Comparison of ENCODE assay signal across 39 cellular contexts in the genomic region with DNA sequence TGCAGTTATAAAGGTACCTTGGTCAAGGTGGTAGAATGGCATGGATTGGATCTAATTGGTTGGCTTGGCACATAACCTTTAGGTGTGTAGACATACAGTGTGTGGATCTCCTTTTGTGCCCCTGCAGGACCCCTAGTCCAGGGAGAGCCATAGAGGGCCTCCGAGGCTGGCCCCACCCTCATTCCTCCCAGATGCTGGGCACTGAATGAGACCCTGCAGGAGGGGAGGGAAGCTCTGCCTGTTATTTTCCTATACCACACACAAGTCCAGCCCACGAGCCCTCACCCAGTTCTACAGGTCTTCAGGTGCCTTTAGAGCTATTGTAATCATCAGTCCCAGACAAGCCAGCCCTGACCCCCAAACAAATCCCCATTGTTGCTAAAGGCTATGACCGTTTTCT. TPM values are rescaled to one million over a fixed set of nuclear protein-coding genes. Genes with fewer than 3 reads are reported as not detected.
"Had no signal": no experiment of that assay in that cellular context is flagged by ENCODE, and none has a peak within 500 bp of the region (broad histone marks: within the 10 kb centered on the region; RNA-seq: fewer than 3 reads in every experiment).

No MANE protein-coding gene starts in this region.

- H3K27me3 ChIP-seq: ascending aorta had no signal

- H3K4me3 Mint-ChIP-seq: activated B cell treated with CpG ODN at 0.5 μM for 24 hours; activated CD4-positive, alpha-beta memory T cell treated with anti-CD3 and anti-CD28 coated beads for 36 hours; activated CD4-positive, alpha-beta T cell treated with anti-CD3 and anti-CD28 coated beads, Interleukin-2, amount 10 ng/mL, durations not matched to agents 24 days and 14 days; activated CD8-positive, alpha-beta T cell treated with anti-CD3 and anti-CD28 coated beads for 36 hours; activated naive CD4-positive, alpha-beta T cell treated with anti-CD3 and anti-CD28 coated beads, Interleukin-2, amount 10 ng/mL, durations not matched to agents 7 days and 5 days; activated naive CD4-positive, alpha-beta T cell treated with anti-CD3 and anti-CD28 coated beads, Interleukin-2, amount 50 U/mL, for 24 hours; activated naive CD8-positive, alpha-beta T cell; activated naive CD8-positive, alpha-beta T cell treated with anti-CD3 and anti-CD28 coated beads, Interleukin-2, amount 10 ng/mL, durations not matched to agents 7 days and 5 days; activated naive CD8-positive, alpha-beta T cell treated with anti-CD3 and anti-CD28 coated beads, Interleukin-2, amount 50 U/mL, for 24 hours; activated T-cell treated with anti-CD3 and anti-CD28 coated beads, Interleukin-2, amount 50 U/mL, for 4 hours; activated T-cell treated with anti-CD3 and anti-CD28 coated beads, Interleukin-2, amount 50 U/mL, for 72 hours; activated T-helper 1 cell treated with anti-CD3 and anti-CD28 coated beads, Interleukin-12 subunit alpha, Interleukin-12 subunit beta, Interleukin-2, Interleukin-4 antibody, amounts not matched to agents 30 ng/mL and 10 ng/mL and 1 ng/mL, durations not matched to agents 14 hours and 24 hours and 36 hours; activated T-helper 17 cell treated with anti-CD3 and anti-CD28 coated beads, Interleukin-2, amount 50 U/mL, for 72 hours; brain; central memory CD8-positive, alpha-beta T cell; T-helper 1 cell treated with Interleukin-12 subunit alpha and Interleukin-12 subunit beta and Interleukin-4 antibody, amounts not matched to agents 30 μg/mL and 1 μg/mL, for 36 hours; T-helper 2 cell treated with Interferon-gamma antibody and Interleukin-4, amounts not matched to agents 5 μg/mL and 100 μg/mL, for 36 hours had no signal

- H3K27ac Mint-ChIP-seq: activated B cell treated with CpG ODN at 0.5 μM for 24 hours; activated CD4-positive, alpha-beta memory T cell treated with anti-CD3 and anti-CD28 coated beads for 36 hours; activated CD4-positive, alpha-beta T cell treated with anti-CD3 and anti-CD28 coated beads, Interleukin-2, amount 10 ng/mL, durations not matched to agents 24 days and 14 days; activated CD8-positive, alpha-beta T cell treated with anti-CD3 and anti-CD28 coated beads for 36 hours; activated naive CD4-positive, alpha-beta T cell treated with anti-CD3 and anti-CD28 coated beads, Interleukin-2, amount 10 ng/mL, durations not matched to agents 7 days and 5 days; activated naive CD4-positive, alpha-beta T cell treated with anti-CD3 and anti-CD28 coated beads, Interleukin-2, amount 50 U/mL, for 24 hours; activated naive CD8-positive, alpha-beta T cell; activated naive CD8-positive, alpha-beta T cell treated with anti-CD3 and anti-CD28 coated beads, Interleukin-2, amount 10 ng/mL, durations not matched to agents 7 days and 5 days; activated naive CD8-positive, alpha-beta T cell treated with anti-CD3 and anti-CD28 coated beads, Interleukin-2, amount 50 U/mL, for 24 hours; activated T-cell treated with anti-CD3 and anti-CD28 coated beads, Interleukin-2, amount 50 U/mL, for 72 hours; activated T-helper 1 cell treated with anti-CD3 and anti-CD28 coated beads, Interleukin-12 subunit alpha, Interleukin-12 subunit beta, Interleukin-2, Interleukin-4 antibody, amounts not matched to agents 30 ng/mL and 10 ng/mL and 1 ng/mL, durations not matched to agents 14 hours and 24 hours and 36 hours; activated T-helper 17 cell treated with anti-CD3 and anti-CD28 coated beads, Interleukin-2, amount 50 U/mL, for 72 hours; T-helper 1 cell treated with Interleukin-12 subunit alpha and Interleukin-12 subunit beta and Interleukin-4 antibody, amounts not matched to agents 30 μg/mL and 1 μg/mL, for 36 hours; T-helper 2 cell treated with Interferon-gamma antibody and Interleukin-4, amounts not matched to agents 5 μg/mL and 100 μg/mL, for 36 hours had no signal

- H3K9me3 ChIP-seq: ascending aorta had no signal

- DNase-seq: activated B cell treated with CpG ODN at 0.5 μM for 24 hours; activated CD4-positive, alpha-beta memory T cell treated with anti-CD3 and anti-CD28 coated beads for 36 hours; activated CD4-positive, alpha-beta T cell treated with anti-CD3 and anti-CD28 coated beads for 4 hours; activated CD4-positive, alpha-beta T cell treated with anti-CD3 and anti-CD28 coated beads, Interleukin-2, amount 10 ng/mL, durations not matched to agents 24 days and 14 days; activated CD4-positive, alpha-beta T cell treated with anti-CD3 and anti-CD28 coated beads, Interleukin-2, amount 50 U/mL, for 1 hour; activated CD4-positive, alpha-beta T cell treated with anti-CD3 and anti-CD28 coated beads, Interleukin-2, amount 50 U/mL, for 4 hours; activated CD4-positive, CD25-positive, alpha-beta regulatory T cell treated with anti-CD3 and anti-CD28 coated beads, Interleukin-2, amount 50 U/mL, for 72 hours; activated CD8-positive, alpha-beta memory T cell treated with anti-CD3 and anti-CD28 coated beads, Interleukin-2, amount 50 U/mL, for 4 hours; activated CD8-positive, alpha-beta T cell treated with anti-CD3 and anti-CD28 coated beads for 36 hours; activated gamma-delta T cell; activated naive CD4-positive, alpha-beta T cell treated with anti-CD3 and anti-CD28 coated beads, Interleukin-2, amount 10 ng/mL, durations not matched to agents 7 days and 5 days; activated naive CD4-positive, alpha-beta T cell treated with Interleukin-2 at 50 U/mL for 16 hours; activated naive CD8-positive, alpha-beta T cell treated with anti-CD3 and anti-CD28 coated beads, Interleukin-2, amount 10 ng/mL, durations not matched to agents 7 days and 5 days; activated naive CD8-positive, alpha-beta T cell treated with anti-CD3 and anti-CD28 coated beads, Interleukin-2, amount 50 U/mL, for 24 hours; activated T-cell treated with anti-CD3 and anti-CD28 coated beads for 4 hours; activated T-cell treated with anti-CD3 and anti-CD28 coated beads, Interleukin-2, amount 50 U/mL, for 1 hour; activated T-cell treated with anti-CD3 and anti-CD28 coated beads, Interleukin-2, amount 50 U/mL, for 4 hours; activated T-cell treated with anti-CD3 and anti-CD28 coated beads, Interleukin-2, amount 50 U/mL, for 72 hours; amygdala; anterior cingulate cortex; caudate nucleus; cerebellar nuclear complex; T-helper 1 cell; T-helper 2 cell; T-helper 9 cell had no signal

- H3K27me3 Mint-ChIP-seq: brain had no signal

- H3K9me3 Mint-ChIP-seq: activated B cell treated with CpG ODN at 0.5 μM for 24 hours; activated CD4-positive, alpha-beta memory T cell treated with anti-CD3 and anti-CD28 coated beads for 36 hours; activated CD4-positive, alpha-beta T cell treated with anti-CD3 and anti-CD28 coated beads, Interleukin-2, amount 10 ng/mL, durations not matched to agents 24 days and 14 days; activated CD8-positive, alpha-beta T cell treated with anti-CD3 and anti-CD28 coated beads for 36 hours; activated naive CD4-positive, alpha-beta T cell treated with anti-CD3 and anti-CD28 coated beads, Interleukin-2, amount 10 ng/mL, durations not matched to agents 7 days and 5 days; activated naive CD4-positive, alpha-beta T cell treated with anti-CD3 and anti-CD28 coated beads, Interleukin-2, amount 50 U/mL, for 24 hours; activated naive CD8-positive, alpha-beta T cell treated with anti-CD3 and anti-CD28 coated beads, Interleukin-2, amount 10 ng/mL, durations not matched to agents 7 days and 5 days; activated T-cell treated with anti-CD3 and anti-CD28 coated beads, Interleukin-2, amount 50 U/mL, for 4 hours; activated T-cell treated with anti-CD3 and anti-CD28 coated beads, Interleukin-2, amount 50 U/mL, for 72 hours; activated T-helper 1 cell treated with anti-CD3 and anti-CD28 coated beads, Interleukin-12 subunit alpha, Interleukin-12 subunit beta, Interleukin-2, Interleukin-4 antibody, amounts not matched to agents 30 ng/mL and 10 ng/mL and 1 ng/mL, durations not matched to agents 14 hours and 24 hours and 36 hours; activated T-helper 17 cell treated with anti-CD3 and anti-CD28 coated beads, Interleukin-2, amount 50 U/mL, for 72 hours; central memory CD8-positive, alpha-beta T cell; T-helper 1 cell treated with Interleukin-12 subunit alpha and Interleukin-12 subunit beta and Interleukin-4 antibody, amounts not matched to agents 30 μg/mL and 1 μg/mL, for 36 hours; T-helper 2 cell treated with Interferon-gamma antibody and Interleukin-4, amounts not matched to agents 5 μg/mL and 100 μg/mL, for 36 hours had no signal

- H3K4me1 ChIP-seq: ascending aorta had no signal

- H3K4me1 Mint-ChIP-seq: activated B cell treated with CpG ODN at 0.5 μM for 24 hours; activated CD4-positive, alpha-beta T cell treated with anti-CD3 and anti-CD28 coated beads, Interleukin-2, amount 10 ng/mL, durations not matched to agents 24 days and 14 days; activated naive CD4-positive, alpha-beta T cell treated with anti-CD3 and anti-CD28 coated beads, Interleukin-2, amount 10 ng/mL, durations not matched to agents 7 days and 5 days; activated naive CD4-positive, alpha-beta T cell treated with anti-CD3 and anti-CD28 coated beads, Interleukin-2, amount 50 U/mL, for 24 hours; activated naive CD8-positive, alpha-beta T cell treated with anti-CD3 and anti-CD28 coated beads, Interleukin-2, amount 10 ng/mL, durations not matched to agents 7 days and 5 days; activated naive CD8-positive, alpha-beta T cell treated with anti-CD3 and anti-CD28 coated beads, Interleukin-2, amount 50 U/mL, for 24 hours; activated T-helper 17 cell treated with anti-CD3 and anti-CD28 coated beads, Interleukin-2, amount 50 U/mL, for 72 hours; central memory CD8-positive, alpha-beta T cell had no signal

- H3K27ac ChIP-seq: ascending aorta, cardiac muscle cell, VCaP had no signal

- H3K36me3 Mint-ChIP-seq: activated CD4-positive, alpha-beta memory T cell treated with anti-CD3 and anti-CD28 coated beads for 36 hours; activated naive CD4-positive, alpha-beta T cell treated with anti-CD3 and anti-CD28 coated beads, Interleukin-2, amount 10 ng/mL, durations not matched to agents 7 days and 5 days; activated naive CD4-positive, alpha-beta T cell treated with anti-CD3 and anti-CD28 coated beads, Interleukin-2, amount 50 U/mL, for 24 hours; activated naive CD8-positive, alpha-beta T cell; activated naive CD8-positive, alpha-beta T cell treated with anti-CD3 and anti-CD28 coated beads, Interleukin-2, amount 10 ng/mL, durations not matched to agents 7 days and 5 days had no signal

- ATAC-seq: activated CD8-positive, alpha-beta T cell treated with anti-CD3 and anti-CD28 coated beads for 36 hours; activated naive CD8-positive, alpha-beta T cell treated with anti-CD3 and anti-CD28 coated beads, Interleukin-2, amount 50 U/mL, for 24 hours; activated T-cell treated with anti-CD3 and anti-CD28 coated beads, Interleukin-2, amount 50 U/mL, for 4 hours; activated T-cell treated with anti-CD3 and anti-CD28 coated beads, Interleukin-2, amount 50 U/mL, for 72 hours; activated T-helper 17 cell treated with anti-CD3 and anti-CD28 coated beads, Interleukin-2, amount 50 U/mL, for 72 hours had no signal

- H3K36me3 ChIP-seq: ascending aorta, cardiac muscle cell had no signal

- H3K4me3 ChIP-seq: ascending aorta, cardiac muscle cell had no signal

RNA-seq across cellular contexts. Expression of a gene that starts 58.9 kb away (rescaled TPM):
- total RNA-seq: activated B cell treated with CpG ODN at 0.5 μM for 24 hours; activated CD4-positive, alpha-beta memory T cell treated with anti-CD3 and anti-CD28 coated beads for 36 hours; activated CD4-positive, alpha-beta T cell treated with anti-CD3 and anti-CD28 coated beads, Interleukin-2, amount 10 ng/mL, durations not matched to agents 24 days and 14 days; activated CD8-positive, alpha-beta memory T cell treated with anti-CD3 and anti-CD28 coated beads for 36 hours; activated CD8-positive, alpha-beta T cell treated with anti-CD3 and anti-CD28 coated beads for 36 hours; activated naive CD8-positive, alpha-beta T cell treated with anti-CD3 and anti-CD28 coated beads, Interleukin-2, amount 10 ng/mL, durations not matched to agents 7 days and 5 days; activated T-cell treated with anti-CD3 and anti-CD28 coated beads, Interleukin-2, amount 50 U/mL, for 4 hours; activated T-cell treated with anti-CD3 and anti-CD28 coated beads, Interleukin-2, amount 50 U/mL, for 72 hours; activated T-helper 1 cell treated with anti-CD3 and anti-CD28 coated beads, Interleukin-12 subunit alpha, Interleukin-12 subunit beta, Interleukin-2, Interleukin-4 antibody, amounts not matched to agents 30 ng/mL and 10 ng/mL and 1 ng/mL, durations not matched to agents 14 hours and 24 hours and 36 hours; activated T-helper 17 cell treated with anti-CD3 and anti-CD28 coated beads, Interleukin-2, amount 50 U/mL, for 72 hours; ascending aorta; bronchial epithelial cell; chondrocyte had no signal
